In genomic region chr11:110896358-110896757, GRCh38 we compare ENCODE assay signal across 16 cellular contexts.
A peak's percentile ranks its signal among the peaks of the same experiment; 100 is the strongest.
DNase-seq lines count a peak whose midpoint lies in the region; ATAC-seq and TF ChIP-seq lines count a peak whose summit lies in the region.
"Had no signal": no experiment of that assay in that cellular context is flagged by ENCODE, and none has a peak within 500 bp of the region (broad histone marks: within the 10 kb centered on the region; RNA-seq: fewer than 3 reads in every experiment).

No MANE protein-coding gene starts in this region.

- H3K4me3 ChIP-seq in AG04450 (ENCODE audit: low read depth, low read length) = no peak overlapping the region
- H3K4me3 ChIP-seq: gastroesophageal sphincter, Peyer's patch had no signal

- CTCF ChIA-PET in AG04450 (lab: Charles Lee) = no interaction called here

- POLR2A ChIA-PET in AG04450 (lab: Yijun Ruan, JAX) = no interaction called here

- no peaks in the 10 kb centered on the region for H3K9me3 ChIP-seq in AG04450 (ENCODE audit: control insufficient read depth, insufficient read depth, low read length)
- H3K9me3 ChIP-seq: gastroesophageal sphincter, Peyer's patch had no signal

- ATAC-seq in GM18498 (IDR thresholded peaks at IDR 0.05; ENCODE audit: unreplicated experiment) = no peak
- ATAC-seq: gastroesophageal sphincter; stimulated activated effector memory CD8-positive, alpha-beta T cell treated with anti-CD3 and anti-CD28 coated beads, Interleukin-12 subunit alpha, Interleukin-12 subunit beta, amount 100 ng/mL, for 72 hours had no signal

- no peaks in the 10 kb centered on the region for H3K27me3 ChIP-seq in AG04450 (ENCODE audit: control insufficient read depth, insufficient read depth, low read length)
- H3K27me3 ChIP-seq: gastroesophageal sphincter, Peyer's patch had no signal

- no peak overlapping the region for H3K27ac ChIP-seq in AG04450 (ENCODE audit: low read depth, low read length)
- H3K27ac ChIP-seq: gastroesophageal sphincter, Peyer's patch had no signal

- DNase-seq in AG04450 (ENCODE audit: low read depth, low spot score) = peak; percentile 43
- peak; percentile 13 for DNase-seq in HT1080 (ENCODE audit: low read depth)
- peak; percentile 79 for DNase-seq in astrocyte of the hippocampus (ENCODE audit: low read depth, low spot score)
- peak; percentile 11 for DNase-seq in kidney glomerular epithelial cell (lab: John Stamatoyannopoulos, UW)
- DNase-seq in COLO668 (lab: John Stamatoyannopoulos, UW; ENCODE audit: unreplicated experiment) = no peak
- no peak for DNase-seq in activated T-cell treated with anti-CD3 and anti-CD28 coated beads, Interleukin-2, amount 50 U/mL, for 1 hour
- DNase-seq in AML-193 (lab: John Stamatoyannopoulos, UW) = no peak
- DNase-seq: activated CD4-positive, alpha-beta T cell treated with anti-CD3 and anti-CD28 coated beads for 4 hours; dermis blood vessel endothelial cell; NCI-H1092 treated with DMSO at 0.1 percent for 48 hours; Peyer's patch; stimulated activated CD4-positive, alpha-beta T cell treated with anti-CD3 and anti-CD28 coated beads, Interleukin-4, amount 100 ng/mL, for 1 hour; T-helper 1 cell had no signal

- TF ChIP-seq CTCF in AG04450 (IDR thresholded peaks at IDR 0.05; ENCODE audit: low read depth, low read length) = no peak

Comparison
In these comparisons a context has a peak if more than half of its experiments do, and no peak if none do; other contexts are left out.
1. DNase-seq: peak in AG04450 (single experiment), HT1080 (single experiment), astrocyte of the hippocampus (single experiment) and kidney glomerular epithelial cell (single experiment); none in COLO668 (single experiment), activated T-cell treated with anti-CD3 and anti-CD28 coated beads, Interleukin-2, amount 50 U/mL, for 1 hour (single experiment) and AML-193 (0 of 2).